ENCODE assay signal across 1 cellular context in genomic region chr17:66191607-66192377, GRCh38.
TF ChIP-seq lines count a peak whose summit lies in the region.

Gene CEP112 (minus strand): TSS chr17:66192133.

TF ChIP-seq in K562, 482 proteins besides CTCF, POLR2A, EP300 and RAD21 (continued from another document):
- TF ChIP-seq ATF1 (CRISPR knock-in tag; IDR thresholded peaks at IDR 0.05) (no peak), ATF1 (tag; IDR thresholded peaks at IDR 0.05) (0 out of 2 replicates have a peak, but pooled peaks have one; percentile 20), ZBTB7A (IDR thresholded peaks at IDR 0.05; ENCODE audit: borderline replicate concordance, control insufficient read depth, low read depth, low read length) (peak; percentile 76; the same call in 1 of the 2 replicates), SNIP1 (IDR thresholded peaks at IDR 0.05; ENCODE audit: low read depth) (no peak), L3MBTL2 (IDR thresholded peaks at IDR 0.05) (0 out of 2 replicates have a peak, but pooled peaks have one; percentile 26), RB1 (IDR thresholded peaks at IDR 0.05; ENCODE audit: low read depth) (peak; percentile 58; the same call in 1 of the 2 replicates), RBM39 (optimal IDR thresholded peaks at IDR 0.05; ENCODE audit: low read depth, low read length) (no peak), ZNF347 (CRISPR knock-in tag; IDR thresholded peaks at IDR 0.05; ENCODE audit: low read depth) (no peak), E2F6 (IDR thresholded peaks at IDR 0.05; ENCODE audit: borderline replicate concordance in 1 of 2, extremely low read depth in 1 of 2, insufficient read depth in 1 of 2, insufficient read length in 1 of 2, low read depth in 1 of 2, low read length in 1 of 2, poor library complexity in 1 of 2, severe bottlenecking in 1 of 2) (peak in 1 of 2 experiments; percentile 38), TFAP4 (CRISPR knock-in tag; IDR thresholded peaks at IDR 0.05; ENCODE audit: borderline replicate concordance) (peak; percentile 15; the same call in 1 of the 2 replicates), POLR2G (IDR thresholded peaks at IDR 0.05; ENCODE audit: low read depth, low read length) (0 out of 2 replicates have a peak, but pooled peaks have one; percentile 24), SIN3A (IDR thresholded peaks at IDR 0.05; ENCODE audit: borderline replicate concordance in 2 of 2, control insufficient read depth in 1 of 2, low read depth in 2 of 2, low read length in 2 of 2) (peak in 1 of 2 experiments; percentile 16; a peak in 1 of 4 replicates), FUS (optimal IDR thresholded peaks at IDR 0.05; ENCODE audit: low read depth, low read length) (no peak), NRF1 (conservative IDR thresholded peaks at IDR 0.05 in 1 of 2, IDR thresholded peaks at IDR 0.05 in 1 of 2) (peak; percentile 7 to 30; a peak in 1 of 4 replicates), ARNT (IDR thresholded peaks at IDR 0.05) (no peak), BACH1 (tag; IDR thresholded peaks at IDR 0.05) (no peak), BMI1 (IDR thresholded peaks at IDR 0.05; ENCODE audit: low read length) (peak; percentile 80; the same call in 1 of the 2 replicates), KLF16 (IDR thresholded peaks at IDR 0.05) (no peak), RBM22 (IDR thresholded peaks at IDR 0.05; ENCODE audit: low read depth, low read length, poor library complexity, severe bottlenecking) (peak; percentile 96), SREBF1 (IDR thresholded peaks at IDR 0.05; ENCODE audit: borderline replicate concordance, low read depth, low read length) (no peak), FIP1L1 (IDR thresholded peaks at IDR 0.05; ENCODE audit: low read depth, low read length, poor library complexity, severe bottlenecking) (peak; percentile 26), EGR1 (conservative IDR thresholded peaks at IDR 0.05) (peak; percentile 63), MYNN (IDR thresholded peaks at IDR 0.05) (peak; percentile 58; the same call in 1 of the 2 replicates), MYNN (CRISPR knock-in tag; IDR thresholded peaks at IDR 0.05) (0 out of 2 replicates have a peak, but pooled peaks have one; percentile 21), KAT2B (IDR thresholded peaks at IDR 0.05; ENCODE audit: low read depth, low read length) (no peak), EZH2 (IDR thresholded peaks at IDR 0.05; ENCODE audit: borderline replicate concordance, low read depth, low read length) (no peak)
- TF ChIP-seq, protein P1, sequence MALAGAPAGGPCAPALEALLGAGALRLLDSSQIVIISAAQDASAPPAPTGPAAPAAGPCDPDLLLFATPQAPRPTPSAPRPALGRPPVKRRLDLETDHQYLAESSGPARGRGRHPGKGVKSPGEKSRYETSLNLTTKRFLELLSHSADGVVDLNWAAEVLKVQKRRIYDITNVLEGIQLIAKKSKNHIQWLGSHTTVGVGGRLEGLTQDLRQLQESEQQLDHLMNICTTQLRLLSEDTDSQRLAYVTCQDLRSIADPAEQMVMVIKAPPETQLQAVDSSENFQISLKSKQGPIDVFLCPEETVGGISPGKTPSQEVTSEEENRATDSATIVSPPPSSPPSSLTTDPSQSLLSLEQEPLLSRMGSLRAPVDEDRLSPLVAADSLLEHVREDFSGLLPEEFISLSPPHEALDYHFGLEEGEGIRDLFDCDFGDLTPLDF (CRISPR knock-in tag; IDR thresholded peaks at IDR 0.05), result no peak
- TF ChIP-seq, protein P2, sequence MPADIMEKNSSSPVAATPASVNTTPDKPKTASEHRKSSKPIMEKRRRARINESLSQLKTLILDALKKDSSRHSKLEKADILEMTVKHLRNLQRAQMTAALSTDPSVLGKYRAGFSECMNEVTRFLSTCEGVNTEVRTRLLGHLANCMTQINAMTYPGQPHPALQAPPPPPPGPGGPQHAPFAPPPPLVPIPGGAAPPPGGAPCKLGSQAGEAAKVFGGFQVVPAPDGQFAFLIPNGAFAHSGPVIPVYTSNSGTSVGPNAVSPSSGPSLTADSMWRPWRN (IDR thresholded peaks at IDR 0.05; ENCODE audit: low read depth), result no peak
- TF ChIP-seq, protein P3, sequence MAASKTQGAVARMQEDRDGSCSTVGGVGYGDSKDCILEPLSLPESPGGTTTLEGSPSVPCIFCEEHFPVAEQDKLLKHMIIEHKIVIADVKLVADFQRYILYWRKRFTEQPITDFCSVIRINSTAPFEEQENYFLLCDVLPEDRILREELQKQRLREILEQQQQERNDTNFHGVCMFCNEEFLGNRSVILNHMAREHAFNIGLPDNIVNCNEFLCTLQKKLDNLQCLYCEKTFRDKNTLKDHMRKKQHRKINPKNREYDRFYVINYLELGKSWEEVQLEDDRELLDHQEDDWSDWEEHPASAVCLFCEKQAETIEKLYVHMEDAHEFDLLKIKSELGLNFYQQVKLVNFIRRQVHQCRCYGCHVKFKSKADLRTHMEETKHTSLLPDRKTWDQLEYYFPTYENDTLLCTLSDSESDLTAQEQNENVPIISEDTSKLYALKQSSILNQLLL (CRISPR knock-in tag; IDR thresholded peaks at IDR 0.05; ENCODE audit: borderline replicate concordance), result no peak
